Comparison of ENCODE assay signal across 8 cellular contexts in the genomic region with DNA sequence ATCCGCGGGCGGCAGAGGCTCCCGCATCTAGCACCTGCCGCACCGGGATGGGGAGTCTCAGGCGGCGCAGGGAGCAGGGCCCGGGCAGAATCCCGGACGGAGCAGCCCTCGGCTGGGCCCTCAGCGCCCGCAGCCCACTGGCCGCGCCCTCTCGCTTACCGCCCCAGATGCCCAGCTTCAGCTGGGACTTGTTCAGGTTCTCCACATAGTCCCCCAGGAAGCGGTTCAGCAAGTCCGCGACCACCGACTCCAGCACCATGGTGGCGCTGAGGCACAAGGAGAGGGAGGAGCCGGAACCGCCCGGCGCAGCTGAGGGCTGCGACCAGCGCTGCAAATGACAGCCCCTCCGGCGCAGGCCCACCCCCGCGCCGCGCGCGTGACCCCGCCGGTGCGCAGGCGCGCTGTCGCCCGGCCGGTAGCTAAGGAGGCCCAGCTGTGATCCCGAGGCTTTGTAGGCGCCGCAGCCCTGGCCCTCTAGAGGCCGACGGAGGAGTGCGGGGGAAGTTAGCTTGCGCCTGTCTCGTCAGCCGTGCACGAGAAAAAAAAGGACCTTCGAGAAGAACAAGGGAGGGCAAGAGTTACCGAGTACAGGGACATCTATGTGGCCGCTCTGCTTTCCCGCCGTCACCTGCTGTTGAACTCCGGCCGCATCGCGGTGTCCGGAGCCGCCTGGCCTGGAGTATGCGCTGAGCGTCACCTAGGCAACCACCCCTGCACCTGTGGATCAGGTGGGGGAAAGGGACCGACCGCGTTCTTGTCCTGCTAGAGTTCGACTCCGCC. TPM values are rescaled to one million over a fixed set of nuclear protein-coding genes. Genes with fewer than 3 reads are reported as not detected.
DNase-seq lines count a peak whose midpoint lies in the region; ATAC-seq and TF ChIP-seq lines count a peak whose summit lies in the region.

A gene with protein sequence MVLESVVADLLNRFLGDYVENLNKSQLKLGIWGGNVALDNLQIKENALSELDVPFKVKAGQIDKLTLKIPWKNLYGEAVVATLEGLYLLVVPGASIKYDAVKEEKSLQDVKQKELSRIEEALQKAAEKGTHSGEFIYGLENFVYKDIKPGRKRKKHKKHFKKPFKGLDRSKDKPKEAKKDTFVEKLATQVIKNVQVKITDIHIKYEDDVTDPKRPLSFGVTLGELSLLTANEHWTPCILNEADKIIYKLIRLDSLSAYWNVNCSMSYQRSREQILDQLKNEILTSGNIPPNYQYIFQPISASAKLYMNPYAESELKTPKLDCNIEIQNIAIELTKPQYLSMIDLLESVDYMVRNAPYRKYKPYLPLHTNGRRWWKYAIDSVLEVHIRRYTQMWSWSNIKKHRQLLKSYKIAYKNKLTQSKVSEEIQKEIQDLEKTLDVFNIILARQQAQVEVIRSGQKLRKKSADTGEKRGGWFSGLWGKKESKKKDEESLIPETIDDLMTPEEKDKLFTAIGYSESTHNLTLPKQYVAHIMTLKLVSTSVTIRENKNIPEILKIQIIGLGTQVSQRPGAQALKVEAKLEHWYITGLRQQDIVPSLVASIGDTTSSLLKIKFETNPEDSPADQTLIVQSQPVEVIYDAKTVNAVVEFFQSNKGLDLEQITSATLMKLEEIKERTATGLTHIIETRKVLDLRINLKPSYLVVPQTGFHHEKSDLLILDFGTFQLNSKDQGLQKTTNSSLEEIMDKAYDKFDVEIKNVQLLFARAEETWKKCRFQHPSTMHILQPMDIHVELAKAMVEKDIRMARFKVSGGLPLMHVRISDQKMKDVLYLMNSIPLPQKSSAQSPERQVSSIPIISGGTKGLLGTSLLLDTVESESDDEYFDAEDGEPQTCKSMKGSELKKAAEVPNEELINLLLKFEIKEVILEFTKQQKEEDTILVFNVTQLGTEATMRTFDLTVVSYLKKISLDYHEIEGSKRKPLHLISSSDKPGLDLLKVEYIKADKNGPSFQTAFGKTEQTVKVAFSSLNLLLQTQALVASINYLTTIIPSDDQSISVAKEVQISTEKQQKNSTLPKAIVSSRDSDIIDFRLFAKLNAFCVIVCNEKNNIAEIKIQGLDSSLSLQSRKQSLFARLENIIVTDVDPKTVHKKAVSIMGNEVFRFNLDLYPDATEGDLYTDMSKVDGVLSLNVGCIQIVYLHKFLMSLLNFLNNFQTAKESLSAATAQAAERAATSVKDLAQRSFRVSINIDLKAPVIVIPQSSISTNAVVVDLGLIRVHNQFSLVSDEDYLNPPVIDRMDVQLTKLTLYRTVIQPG (N-terminal part only) (minus strand): TSS at position 332 of the 780 bp plus-strand sequence. CDS start 73 bp downstream, at position 259.

- peaks cover 0 to 2% of the 10 kb centered on the region in 2 donors for H3K4me1 ChIP-seq in breast epithelium
- H3K4me1 ChIP-seq in smooth muscle cell (ENCODE audit: low read depth) = peaks cover 7% of the 10 kb centered on the region

- H3K27ac ChIP-seq in VCaP = peak within 1 kb of the TSS; percentile 94
- H3K27ac ChIP-seq in breast epithelium = peak within 1 kb of the TSS; percentile 93 to 96
- H3K27ac ChIP-seq in smooth muscle cell (ENCODE audit: low read depth) = peak within 1 kb of the TSS; percentile 24

- peak; percentile 94 for TF ChIP-seq CTCF in AG04449 (IDR thresholded peaks at IDR 0.05; ENCODE audit: insufficient read depth, low read length, missing control alignments)
- peak; percentile 92 for TF ChIP-seq CTCF in VCaP (conservative IDR thresholded peaks at IDR 0.05)
- TF ChIP-seq CTCF in breast epithelium (IDR thresholded peaks at IDR 0.05) = peak; percentile 49 to 79 (median 70)
- peak; percentile 54 for TF ChIP-seq CTCF in smooth muscle cell (IDR thresholded peaks at IDR 0.05; ENCODE audit: borderline replicate concordance, insufficient read depth, poor library complexity, severe bottlenecking)

- peaks cover 12% of the 10 kb centered on the region for H4K20me1 ChIP-seq in smooth muscle cell (ENCODE audit: low read depth)

- intact Hi-C loops in breast epithelium (cut with DNase I; ENCODE audit: low total_unique reads) = no loop called here

- POLR2A ChIA-PET in AG04449 (lab: Yijun Ruan, JAX) = interaction anchor here (0.9 kb wide), 1 partner anchor 59 kb away, joined by 3 read pairs; no protein-coding TSS in a partner anchor

- H3K36me3 ChIP-seq in breast epithelium (no peaks in the 10 kb centered on the region), smooth muscle cell (ENCODE audit: low read depth) (no peaks in the 10 kb centered on the region)

- no peak for TF ChIP-seq POLR2A in breast epithelium (IDR thresholded peaks at IDR 0.05)

- H2AFZ ChIP-seq in smooth muscle cell (ENCODE audit: low read depth) = peak within 1 kb of the TSS; percentile 95

- H3K9ac ChIP-seq in smooth muscle cell (ENCODE audit: low read depth) = peak within 1 kb of the TSS; percentile 53

- peak; percentile 88 for ATAC-seq in GM18867 (IDR thresholded peaks at IDR 0.05; ENCODE audit: unreplicated experiment)
- ATAC-seq in HG03103 (IDR thresholded peaks at IDR 0.05; ENCODE audit: low read depth, unreplicated experiment) = peak; percentile 85

- H3K4me2 ChIP-seq in smooth muscle cell = peak within 1 kb of the TSS; percentile 98

- H3K4me3 ChIP-seq in AG04449 (ENCODE audit: low read depth, low read length) = peak within 1 kb of the TSS; percentile 80
- peak within 1 kb of the TSS; percentile 92 to 97 (median 94) for H3K4me3 ChIP-seq in breast epithelium
- peak within 1 kb of the TSS; percentile 80 for H3K4me3 ChIP-seq in smooth muscle cell

- H3K27me3 ChIP-seq in breast epithelium (no peaks in the 10 kb centered on the region), smooth muscle cell (ENCODE audit: low read depth) (peaks cover 36% of the 10 kb centered on the region)

- H3F3A ChIP-seq in smooth muscle cell (ENCODE audit: low read depth) = no peaks in the 10 kb centered on the region

- DNase-seq in AG04449 (ENCODE audit: low read depth, low spot score) (no peak), NCI-H2196 (lab: John Stamatoyannopoulos, UW; ENCODE audit: unreplicated experiment) (peak; percentile 79), breast epithelium (ENCODE audit: low spot score in 2 of 2) (peak; percentile 85 to 87), iPS-NIHi11 (ENCODE audit: low spot score) (peak; percentile 94), smooth muscle cell (lab: John Stamatoyannopoulos, UW; ENCODE audit: unreplicated experiment) (peak; percentile 71)

- WGBS in smooth muscle cell (ENCODE audit: low lambda C conversion rate) = under 1% methylated on average over 51 of the region's 73 CpGs

- no peaks in the 10 kb centered on the region for H3K9me3 ChIP-seq in breast epithelium
- H3K9me3 ChIP-seq in smooth muscle cell (replicated peaks; ENCODE audit: low read depth) = no peaks in the 10 kb centered on the region

- peaks cover 15% of the 10 kb centered on the region for H3K79me2 ChIP-seq in smooth muscle cell (ENCODE audit: low read depth)

- CTCF ChIA-PET in AG04449 (lab: Yijun Ruan, JAX) = interaction anchor here (0.6 to 6.9 kb wide), 27 partner anchors 8 to 682 kb away, joined by 3 to 100 read pairs (median 4); no protein-coding TSS in a partner anchor

RNA-seq across cellular contexts. Expression of the gene that starts here (rescaled TPM):
- 100 to 1,000 TPM in 2 of 3 donors, 10 to 100 TPM in 1; 94.4 to 140 (median 117) TPM for total RNA-seq in breast epithelium
- total RNA-seq in smooth muscle cell = 33.8 and 36.9 TPM in 2 replicates
- 2.8 and 6.2 TPM in 2 replicates for polyA plus RNA-seq in smooth muscle cell

Comparison
In these comparisons a context has a peak if more than half of its experiments do, and no peak if none do; other contexts are left out.
1. H3K27ac ChIP-seq: peak in every context shown above with its lines; median percentile 94 in breast epithelium; 94 in VCaP; 24 in smooth muscle cell.